8 cellular contexts compared by ENCODE assay signal in the genomic region with DNA sequence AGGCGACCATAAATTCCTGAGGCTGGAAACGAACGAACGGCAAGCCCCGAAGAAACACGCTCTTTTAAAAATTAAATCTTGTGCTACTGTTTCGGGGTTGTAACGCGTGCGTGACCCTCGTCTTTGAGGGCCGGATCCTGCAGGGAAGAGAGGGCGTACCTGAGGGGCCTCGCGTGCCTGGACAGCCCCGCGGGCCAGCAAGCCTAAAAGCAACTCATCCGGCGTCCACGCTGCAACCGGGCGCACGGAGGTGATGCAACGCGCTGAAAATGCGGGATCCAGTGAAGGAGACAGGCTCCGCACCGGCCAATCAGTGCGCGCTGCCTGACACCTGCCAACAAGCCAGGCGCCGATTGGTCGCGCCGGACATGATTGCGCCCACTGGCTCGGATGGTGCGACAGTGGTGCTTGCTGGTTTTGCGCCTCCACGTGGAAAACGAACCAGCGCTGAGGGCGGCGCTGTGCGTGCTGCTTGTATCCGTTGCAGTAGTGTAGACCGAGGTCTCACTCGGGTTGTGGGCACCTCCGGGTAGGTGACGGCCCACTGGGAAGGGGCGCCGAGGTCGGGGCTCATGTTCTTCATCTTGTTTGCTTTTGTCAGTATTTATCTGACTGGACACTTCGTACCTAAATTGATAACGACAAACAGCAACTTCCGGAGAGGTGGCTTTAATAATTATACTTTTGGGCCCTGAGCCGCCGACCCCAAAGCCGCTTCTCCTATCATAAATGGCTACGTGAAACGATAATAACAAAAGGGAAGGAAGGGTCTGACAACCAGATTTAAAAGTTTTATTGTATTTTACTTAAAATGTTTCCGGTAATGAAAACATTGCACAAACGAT. TPM values are rescaled to one million over a fixed set of nuclear protein-coding genes. Genes with fewer than 3 reads are reported as not detected.
DNase-seq lines count a peak whose midpoint lies in the region; ATAC-seq and TF ChIP-seq lines count a peak whose summit lies in the region.

A gene (minus strand): TSS at position 246 of the 845 bp plus-strand sequence. CDS start 4,278 bp downstream, outside the sequence.

- H3K9me3 Mint-ChIP-seq in progenitor cell of endocrine pancreas (ENCODE audit: low read depth), result no peaks in the 10 kb centered on the region

- intact Hi-C loops in left ventricle myocardium inferior (cut with micrococcal nuclease), result no loop called here

- peaks cover 30% of the 10 kb centered on the region for H3K36me3 ChIP-seq in left ventricle myocardium inferior

- H3K4me1 Mint-ChIP-seq in T-helper 17 cell (peaks cover 44% of the 10 kb centered on the region), progenitor cell of endocrine pancreas (ENCODE audit: low read depth) (peaks cover 42% of the 10 kb centered on the region)

- no peaks in the 10 kb centered on the region for H3K27me3 ChIP-seq in left ventricle myocardium inferior (ENCODE audit: low read depth)

- ATAC-seq in GM18498 (IDR thresholded peaks at IDR 0.05; ENCODE audit: unreplicated experiment) (peak; percentile 97), HG02938 (IDR thresholded peaks at IDR 0.05; ENCODE audit: unreplicated experiment) (peak; percentile 89), T-helper 17 cell (peak; percentile 93)

- H3K27me3 Mint-ChIP-seq in T-helper 17 cell (no peaks in the 10 kb centered on the region), progenitor cell of endocrine pancreas (no peaks in the 10 kb centered on the region)

- peak within 1 kb of the TSS; percentile 99 for H3K27ac Mint-ChIP-seq in T-helper 17 cell
- peak within 1 kb of the TSS; percentile 99 for H3K27ac Mint-ChIP-seq in progenitor cell of endocrine pancreas

- peaks cover 42% of the 10 kb centered on the region for H3K4me1 ChIP-seq in left ventricle myocardium inferior

- peak; percentile 43 for TF ChIP-seq CTCF in left ventricle myocardium inferior (IDR thresholded peaks at IDR 0.05; ENCODE audit: borderline replicate concordance)
- peak; percentile 33 for TF ChIP-seq CTCF in progenitor cell of endocrine pancreas (IDR thresholded peaks at IDR 0.05; ENCODE audit: unreplicated experiment)

- peak within 1 kb of the TSS; percentile 79 for H3K27ac ChIP-seq in left ventricle myocardium inferior (replicated peaks)

- peak within 1 kb of the TSS; percentile 79 for H3K4me3 ChIP-seq in left ventricle myocardium inferior

- H3K9me3 ChIP-seq in T-helper 17 cell (ENCODE audit: control insufficient read depth, low read length, poor library complexity, severe bottlenecking) (no peaks in the 10 kb centered on the region), left ventricle myocardium inferior (replicated peaks) (no peaks in the 10 kb centered on the region)

- peak within 1 kb of the TSS; percentile 99 for H3K4me3 Mint-ChIP-seq in T-helper 17 cell
- peak within 1 kb of the TSS; percentile 96 for H3K4me3 Mint-ChIP-seq in progenitor cell of endocrine pancreas (ENCODE audit: low read depth)

- H3K36me3 Mint-ChIP-seq in T-helper 17 cell (ENCODE audit: low read depth) (peaks cover 2% of the 10 kb centered on the region), progenitor cell of endocrine pancreas (ENCODE audit: insufficient read depth) (peaks cover 13% of the 10 kb centered on the region)

- DNase-seq in NCI-H1694 treated with DMSO at 0.1 percent for 48 hours (lab: John Stamatoyannopoulos, UW), result peak; percentile 87
- DNase-seq in T-helper 17 cell, result peak; percentile 97 to 100 (median 99)
- DNase-seq in amygdala (lab: John Stamatoyannopoulos, UW), result peak; percentile 66 to 100 (median 96)
- DNase-seq in left ventricle myocardium inferior, result peak; percentile 99
- DNase-seq in progenitor cell of endocrine pancreas (ENCODE audit: low spot score, unreplicated experiment), result peak; percentile 100
- peak; percentile 99 for DNase-seq in ureter (ENCODE audit: low spot score)

RNA-seq across cellular contexts. Expression of the gene that starts here (rescaled TPM):
- total RNA-seq in T-helper 17 cell (10 to 100 TPM; 68.5 to 75.8 TPM), left ventricle myocardium inferior (54.2 TPM), progenitor cell of endocrine pancreas (170 and 186 TPM in 2 replicates), ureter (269 TPM)

Comparison
In these comparisons a context has a peak if more than half of its experiments do, and no peak if none do; other contexts are left out.
1. Peak in every context shown above with its lines: DNase-seq, ATAC-seq, H3K4me3 ChIP-seq and H3K27ac ChIP-seq.